Comparison of ENCODE assay signal across 1 cellular context in genomic region chr14:102873546-102874061, GRCh38.
TF ChIP-seq lines count a peak whose summit lies in the region.

No MANE protein-coding gene starts in this region.

TF ChIP-seq in HepG2, 621 proteins besides CTCF, POLR2A, EP300 and RAD21 (continued from another document and continues in another):
- TF ChIP-seq AKNA (CRISPR knock-in tag; IDR thresholded peaks at IDR 0.05; ENCODE audit: borderline replicate concordance) = peak; percentile 50; the same call in 1 of the 2 replicates
- no peak for TF ChIP-seq HNF1B (CRISPR knock-in tag; IDR thresholded peaks at IDR 0.05)
- TF ChIP-seq ZNF605 (CRISPR knock-in tag; IDR thresholded peaks at IDR 0.05) = no peak; the same call in 1 of the 2 replicates
- peak; percentile 56 for TF ChIP-seq TEAD3 (CRISPR knock-in tag; optimal IDR thresholded peaks at IDR 0.05; ENCODE audit: borderline replicate concordance)
- TF ChIP-seq ZBTB37 (CRISPR knock-in tag; IDR thresholded peaks at IDR 0.05) = no peak
- TF ChIP-seq DDIT3 (CRISPR knock-in tag; IDR thresholded peaks at IDR 0.05) = no peak
- TF ChIP-seq ZFY (CRISPR knock-in tag; IDR thresholded peaks at IDR 0.05) = peak; percentile 47
- peak; percentile 65; the same call in 1 of the 2 replicates for TF ChIP-seq NR1H2 (CRISPR knock-in tag; IDR thresholded peaks at IDR 0.05; ENCODE audit: borderline replicate concordance, low read depth)
- TF ChIP-seq MAFK (conservative IDR thresholded peaks at IDR 0.05 in 1 of 2, IDR thresholded peaks at IDR 0.05 in 1 of 2; ENCODE audit: low read length in 2 of 2) = no peak
- TF ChIP-seq PRPF4 (IDR thresholded peaks at IDR 0.05; ENCODE audit: low read depth, low read length, poor library complexity, severe bottlenecking) = no peak
- no peak for TF ChIP-seq GATAD1 (CRISPR knock-in tag; IDR thresholded peaks at IDR 0.05)
- TF ChIP-seq ZNF790 (CRISPR knock-in tag; IDR thresholded peaks at IDR 0.05; ENCODE audit: borderline replicate concordance) = no peak
- no peak for TF ChIP-seq ZNF484 (CRISPR knock-in tag; IDR thresholded peaks at IDR 0.05; ENCODE audit: borderline replicate concordance, low read depth)
- TF ChIP-seq EED (CRISPR knock-in tag; IDR thresholded peaks at IDR 0.05) = no peak
- TF ChIP-seq RORA (CRISPR knock-in tag; IDR thresholded peaks at IDR 0.05) = no peak
- TF ChIP-seq ZNF691 (CRISPR knock-in tag; IDR thresholded peaks at IDR 0.05; ENCODE audit: borderline replicate concordance, low read depth) = no peak
- peak; percentile 41; the same call in 1 of the 2 replicates for TF ChIP-seq POGZ (CRISPR knock-in tag; IDR thresholded peaks at IDR 0.05)
- TF ChIP-seq SP5 (CRISPR knock-in tag; IDR thresholded peaks at IDR 0.05; ENCODE audit: borderline replicate concordance, low read depth) = peak; percentile 100
- no peak for TF ChIP-seq RFX3 (CRISPR knock-in tag; IDR thresholded peaks at IDR 0.05)
- no peak for TF ChIP-seq ZNF513 (CRISPR knock-in tag; conservative IDR thresholded peaks at IDR 0.05)
- TF ChIP-seq ZNF337 (CRISPR knock-in tag; IDR thresholded peaks at IDR 0.05; ENCODE audit: borderline replicate concordance, low read depth) = no peak; the same call in 1 of the 2 replicates
- TF ChIP-seq GZF1 (CRISPR knock-in tag; IDR thresholded peaks at IDR 0.05) = no peak
- no peak for TF ChIP-seq RNF2 (conservative IDR thresholded peaks at IDR 0.05; ENCODE audit: low read depth)
- TF ChIP-seq HMG20B (CRISPR knock-in tag; conservative IDR thresholded peaks at IDR 0.05) = no peak
- TF ChIP-seq PHF21A (CRISPR knock-in tag; IDR thresholded peaks at IDR 0.05) = peak; percentile 80
- peak; percentile 60 for TF ChIP-seq ZNF687 (CRISPR knock-in tag; IDR thresholded peaks at IDR 0.05)
- no peak for TF ChIP-seq IRX3 (CRISPR knock-in tag; IDR thresholded peaks at IDR 0.05; ENCODE audit: borderline replicate concordance, low read depth)
- TF ChIP-seq KLF15 (CRISPR knock-in tag; IDR thresholded peaks at IDR 0.05; ENCODE audit: borderline replicate concordance) = no peak
- TF ChIP-seq ESRRA (CRISPR knock-in tag; IDR thresholded peaks at IDR 0.05; ENCODE audit: low read depth) = peak; percentile 66; the same call in 1 of the 2 replicates
- TF ChIP-seq KAT7 (CRISPR knock-in tag; IDR thresholded peaks at IDR 0.05; ENCODE audit: borderline replicate concordance) = no peak
- peak; percentile 99 for TF ChIP-seq ZNF362 (CRISPR knock-in tag; IDR thresholded peaks at IDR 0.05; ENCODE audit: borderline replicate concordance)
- no peak for TF ChIP-seq LCORL (IDR thresholded peaks at IDR 0.05)
- TF ChIP-seq LCORL (CRISPR knock-in tag; IDR thresholded peaks at IDR 0.05) = peak; percentile 79
- TF ChIP-seq SMAD1 (CRISPR knock-in tag; IDR thresholded peaks at IDR 0.05; ENCODE audit: borderline replicate concordance, low read depth) = no peak
- TF ChIP-seq GABPB1 (CRISPR knock-in tag; IDR thresholded peaks at IDR 0.05) = peak; percentile 81
- TF ChIP-seq HNRNPK (IDR thresholded peaks at IDR 0.05; ENCODE audit: low read depth, low read length, poor library complexity, severe bottlenecking) = no peak
- no peak for TF ChIP-seq ZNF138 (CRISPR knock-in tag; IDR thresholded peaks at IDR 0.05; ENCODE audit: low read depth)
- no peak for TF ChIP-seq STAG1 (CRISPR knock-in tag; IDR thresholded peaks at IDR 0.05)
- no peak for TF ChIP-seq ZNF724P (CRISPR knock-in tag; IDR thresholded peaks at IDR 0.05; ENCODE audit: borderline replicate concordance)
- peak; percentile 95 for TF ChIP-seq MEF2D (CRISPR knock-in tag; IDR thresholded peaks at IDR 0.05)
- TF ChIP-seq ZSCAN21 (CRISPR knock-in tag; IDR thresholded peaks at IDR 0.05; ENCODE audit: borderline replicate concordance) = no peak
- TF ChIP-seq YEATS2 (CRISPR knock-in tag; IDR thresholded peaks at IDR 0.05; ENCODE audit: borderline replicate concordance) = peak; percentile 68; the same call in 1 of the 2 replicates
- TF ChIP-seq DRAP1 (CRISPR knock-in tag; IDR thresholded peaks at IDR 0.05) = no peak; the same call in 1 of the 2 replicates
- TF ChIP-seq PHB2 (IDR thresholded peaks at IDR 0.05; ENCODE audit: partially characterized antibody) = no peak
